ENCODE assay signal across 12 cellular contexts in the genomic region with DNA sequence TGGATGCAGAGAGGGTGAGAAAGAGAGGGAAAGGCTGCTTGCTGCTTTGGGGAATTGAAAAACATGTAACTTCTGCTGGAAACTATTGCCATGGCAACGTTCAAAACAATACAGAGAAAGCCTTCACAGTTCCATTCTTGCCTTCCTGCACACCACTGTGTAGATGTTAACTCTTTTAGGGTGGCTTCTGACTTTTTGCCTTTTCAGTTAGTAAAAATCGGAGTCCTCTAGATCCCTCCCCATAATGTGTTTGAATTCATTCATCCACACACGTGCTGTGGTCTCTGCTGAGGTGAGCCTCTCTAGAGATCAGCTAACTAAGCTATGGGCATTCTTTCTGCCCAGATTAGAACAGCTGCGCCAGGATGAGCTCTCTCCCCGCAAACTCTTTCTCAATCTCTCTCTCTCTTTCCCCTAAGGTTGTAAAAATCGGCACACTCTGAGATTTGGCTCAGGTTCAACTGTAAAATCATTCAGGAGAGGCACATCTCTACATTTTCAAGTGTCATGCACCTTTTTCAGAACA.
A peak's percentile ranks its signal among the peaks of the same experiment; 100 is the strongest.
DNase-seq lines count a peak whose midpoint lies in the region; ATAC-seq lines count a peak whose summit lies in the region.
"Had no signal": no experiment of that assay in that cellular context is flagged by ENCODE, and none has a peak within 500 bp of the region (broad histone marks: within the 10 kb centered on the region; RNA-seq: fewer than 3 reads in every experiment).

No MANE protein-coding gene starts in this region.

- H3K4me3 ChIP-seq in ectodermal cell (ENCODE audit: insufficient read depth, low read depth, low read length) (no peak overlapping the region), neuronal stem cell (ENCODE audit: low read length in 2 of 2) (no peak overlapping the region)

- H2AK5ac ChIP-seq in neuronal stem cell (ENCODE audit: low read depth, low read length), result no peak overlapping the region

- H3K9me3 ChIP-seq in ectodermal cell (ENCODE audit: control insufficient read depth, low read length) (no peaks in the 10 kb centered on the region), neuronal stem cell (replicated peaks in 1 of 2; ENCODE audit: control insufficient read depth in 2 of 2, insufficient read depth in 1 of 2, low read depth in 1 of 2, low read length in 2 of 2) (no peaks in the 10 kb centered on the region)
- H3K9me3 ChIP-seq: neutrophil had no signal

- H3K27me3 ChIP-seq in ectodermal cell (ENCODE audit: control insufficient read depth, insufficient read depth, low read length, poor library complexity, severe bottlenecking), result no peaks in the 10 kb centered on the region
- no peaks in the 10 kb centered on the region for H3K27me3 ChIP-seq in neuronal stem cell (ENCODE audit: control insufficient read depth in 3 of 3, insufficient read depth in 3 of 3, low read depth in 1 of 3, low read length in 3 of 3)
- H3K27me3 ChIP-seq: neutrophil had no signal

- H3K36me3 ChIP-seq in ectodermal cell (ENCODE audit: control insufficient read depth, insufficient read depth, low read length), result no peaks in the 10 kb centered on the region
- no peaks in the 10 kb centered on the region for H3K36me3 ChIP-seq in neuronal stem cell (replicated peaks in 1 of 2; ENCODE audit: control insufficient read depth in 2 of 2, insufficient read depth in 2 of 2, low read length in 2 of 2)
- H3K36me3 ChIP-seq: neutrophil had no signal

- H4K91ac ChIP-seq in neuronal stem cell (ENCODE audit: low read depth, low read length, poor library complexity), result no peak overlapping the region

- H2BK120ac ChIP-seq in neuronal stem cell (ENCODE audit: low read depth, low read length), result no peak overlapping the region

- H3K4ac ChIP-seq in neuronal stem cell (ENCODE audit: low read length), result no peak overlapping the region

- WGBS in ectodermal cell, 2 experiments, result 73 to 74% methylated on average over 6 of the region's 6 CpGs
- WGBS in neuronal stem cell (ENCODE audit: extremely low coverage in 2 of 2, insufficient read length in 2 of 2, insufficient replicate concordance in 1 of 2), 2 donors, result no CpG with 5 or more reads among the region's 6 CpGs

- H2BK15ac ChIP-seq in neuronal stem cell (ENCODE audit: low read length), result no peak overlapping the region

- ATAC-seq in GM19324 (IDR thresholded peaks at IDR 0.05; ENCODE audit: low FRiP score, unreplicated experiment), result peak; percentile 45
- ATAC-seq: stimulated activated naive CD8-positive, alpha-beta T cell treated with anti-CD3 and anti-CD28 coated beads, Interleukin-15, amount 100 ng/mL, for 72 hours had no signal

- no peaks in the 10 kb centered on the region for H3K79me1 ChIP-seq in neuronal stem cell (ENCODE audit: low read depth, low read length)

- peak overlapping the region; percentile 77 for H2AFZ ChIP-seq in neuronal stem cell (ENCODE audit: low read length)

- DNase-seq in HT1080 (ENCODE audit: low read depth), result peak; percentile 21
- no peak for DNase-seq in neuronal stem cell (ENCODE audit: low spot score)
- DNase-seq in DMS79 treated with DMSO at 0.1 percent for 48 hours (lab: John Stamatoyannopoulos, UW), result no peak
- DNase-seq in stimulated activated CD4-positive, alpha-beta T cell treated with anti-CD3 and anti-CD28 coated beads, Interleukin-15, amount 100 ng/mL, for 24 hours, result no peak
- no peak for DNase-seq in DMS 273 (lab: John Stamatoyannopoulos, UW; ENCODE audit: unreplicated experiment)
- DNase-seq: aorta; stimulated activated CD4-positive, alpha-beta T cell treated with anti-CD3 and anti-CD28 coated beads, Interleukin-2, amount 100 ng/mL, for 24 hours; stimulated activated naive CD8-positive, alpha-beta T cell treated with anti-CD3 and anti-CD28 coated beads, Interleukin-15, amount 100 ng/mL, for 72 hours; T-helper 9 cell had no signal

- H3K4me2 ChIP-seq in neuronal stem cell (ENCODE audit: insufficient read depth, low read length, poor library complexity, severe bottlenecking), result no peak overlapping the region

- H3K27ac ChIP-seq in ectodermal cell (ENCODE audit: insufficient read depth, low read depth, low read length, poor library complexity, severe bottlenecking) (peak overlapping the region; percentile 71), neuronal stem cell (replicated peaks; ENCODE audit: low read length) (peak overlapping the region; percentile 18)
- H3K27ac ChIP-seq: neutrophil had no signal

- H3K23ac ChIP-seq in neuronal stem cell (ENCODE audit: low read depth, low read length, poor library complexity), result no peak overlapping the region

- H2BK12ac ChIP-seq in neuronal stem cell (ENCODE audit: low read length), result no peak overlapping the region

- H3K14ac ChIP-seq in neuronal stem cell (ENCODE audit: low read length), result no peak overlapping the region

- H3K9ac ChIP-seq in neuronal stem cell (ENCODE audit: low read depth, low read length, poor library complexity), result no peak overlapping the region

- H3K4me1 ChIP-seq in ectodermal cell (ENCODE audit: control insufficient read depth, insufficient read depth, low read length) (peaks cover 15% of the 10 kb centered on the region), neuronal stem cell (ENCODE audit: control insufficient read depth in 2 of 2, insufficient read depth in 1 of 2, low read depth in 1 of 2, low read length in 2 of 2) (peaks cover 12 to 16% of the 10 kb centered on the region in 2 donors)

- H3K18ac ChIP-seq in neuronal stem cell (ENCODE audit: low read length), result no peak overlapping the region

- H4K8ac ChIP-seq in neuronal stem cell (ENCODE audit: low read depth, low read length), result no peak overlapping the region

- H2BK5ac ChIP-seq in neuronal stem cell (ENCODE audit: low read length), result no peak overlapping the region
